Comparison of ENCODE assay signal across 22 cellular contexts in the genomic region with DNA sequence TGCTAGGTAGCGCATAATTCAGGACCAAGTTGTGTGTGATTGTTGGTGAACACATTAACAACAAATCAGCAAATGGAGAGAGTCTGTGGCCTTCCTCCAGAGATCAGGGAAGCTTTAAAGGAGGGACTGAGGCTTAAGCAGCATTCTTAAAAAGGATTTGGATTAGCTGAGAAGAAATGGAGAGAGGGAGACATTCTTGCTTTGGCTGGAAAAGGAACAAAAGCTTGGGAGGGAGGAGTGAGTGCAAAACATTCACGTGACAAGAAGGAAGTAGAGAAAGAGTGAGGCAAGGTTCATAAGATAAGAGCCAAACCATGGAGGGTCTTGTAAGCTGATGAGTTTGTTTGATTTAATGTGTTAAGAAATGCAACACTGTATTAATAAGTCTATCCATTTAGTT.
"Had no signal": no experiment of that assay in that cellular context is flagged by ENCODE, and none has a peak within 500 bp of the region (broad histone marks: within the 10 kb centered on the region; RNA-seq: fewer than 3 reads in every experiment).

No MANE protein-coding gene starts in this region.

- DNase-seq: effector memory CD4-positive, alpha-beta T cell; foreskin fibroblast; glutamatergic neuron; kidney glomerular epithelial cell; mammary epithelial cell; naive thymus-derived CD8-positive, alpha-beta T cell; nucleus accumbens; pancreas; stimulated activated CD4-positive, alpha-beta T cell treated with anti-CD3 and anti-CD28 coated beads, Interleukin-2, amount 100 ng/mL, for 24 hours; stimulated activated CD4-positive, alpha-beta T cell treated with anti-CD3 and anti-CD28 coated beads, Interleukin-4, amount 100 ng/mL, for 4 hours; stimulated activated naive B cell treated with anti-CD40 and anti-IgM and Interleukin-4, amounts not matched to agents 10 μg/mL and 1 μg/mL and 100 μg/mL, for 72 hours; stimulated activated naive CD8-positive, alpha-beta T cell treated with anti-CD3 and anti-CD28 coated beads, Interleukin-15, amount 100 ng/mL, for 72 hours; testis; upper lobe of right lung had no signal

- H3K4me1 Mint-ChIP-seq: naive thymus-derived CD8-positive, alpha-beta T cell; stimulated activated naive B cell treated with anti-CD40 and anti-IgM and Interleukin-4, amounts not matched to agents 10 μg/mL and 1 μg/mL and 100 μg/mL, for 72 hours; stimulated activated naive CD8-positive, alpha-beta T cell treated with anti-CD3 and anti-CD28 coated beads, Interleukin-15, amount 100 ng/mL, for 72 hours had no signal

- H3K27me3 Mint-ChIP-seq: progenitor cell of endocrine pancreas had no signal

- H3K9me3 ChIP-seq: esophagus muscularis mucosa, gastroesophageal sphincter, pancreas, testis, tibial nerve, upper lobe of right lung, vagina had no signal

- H3K9me3 Mint-ChIP-seq: stimulated activated naive B cell treated with anti-CD40 and anti-IgM and Interleukin-4, amounts not matched to agents 10 μg/mL and 1 μg/mL and 100 μg/mL, for 72 hours; stimulated activated naive CD8-positive, alpha-beta T cell treated with anti-CD3 and anti-CD28 coated beads, Interleukin-15, amount 100 ng/mL, for 72 hours had no signal

- H3K36me3 ChIP-seq: esophagus muscularis mucosa, gastroesophageal sphincter, pancreas, tibial nerve, upper lobe of right lung, vagina had no signal

- ATAC-seq: gastroesophageal sphincter; left lobe of liver; naive thymus-derived CD8-positive, alpha-beta T cell; pancreas; sciatic nerve; stimulated activated naive B cell treated with anti-CD40 and anti-IgM and Interleukin-4, amounts not matched to agents 10 μg/mL and 1 μg/mL and 100 μg/mL, for 72 hours; stimulated activated naive CD8-positive, alpha-beta T cell treated with anti-CD3 and anti-CD28 coated beads, Interleukin-15, amount 100 ng/mL, for 72 hours; upper lobe of right lung had no signal

- H3K27ac ChIP-seq: epithelial cell of prostate, esophagus muscularis mucosa, gastroesophageal sphincter, pancreas, testis, tibial nerve, upper lobe of right lung, vagina had no signal

- H3K4me1 ChIP-seq: esophagus muscularis mucosa, gastroesophageal sphincter, pancreas, testis, tibial nerve, upper lobe of right lung, vagina had no signal

- H3K27me3 ChIP-seq: esophagus muscularis mucosa, gastroesophageal sphincter, testis, tibial nerve, upper lobe of right lung, vagina had no signal

- H3K27ac Mint-ChIP-seq: naive thymus-derived CD8-positive, alpha-beta T cell; progenitor cell of endocrine pancreas; stimulated activated naive B cell treated with anti-CD40 and anti-IgM and Interleukin-4, amounts not matched to agents 10 μg/mL and 1 μg/mL and 100 μg/mL, for 72 hours; stimulated activated naive CD8-positive, alpha-beta T cell treated with anti-CD3 and anti-CD28 coated beads, Interleukin-15, amount 100 ng/mL, for 72 hours had no signal

- H3K36me3 Mint-ChIP-seq: naive thymus-derived CD8-positive, alpha-beta T cell; stimulated activated naive B cell treated with anti-CD40 and anti-IgM and Interleukin-4, amounts not matched to agents 10 μg/mL and 1 μg/mL and 100 μg/mL, for 72 hours had no signal

- FAIRE-seq: pancreas had no signal

- H3K4me3 ChIP-seq: esophagus muscularis mucosa, gastroesophageal sphincter, pancreas, testis, tibial nerve, upper lobe of right lung, vagina had no signal

- H3K4me3 Mint-ChIP-seq: naive thymus-derived CD8-positive, alpha-beta T cell; stimulated activated naive B cell treated with anti-CD40 and anti-IgM and Interleukin-4, amounts not matched to agents 10 μg/mL and 1 μg/mL and 100 μg/mL, for 72 hours; stimulated activated naive CD8-positive, alpha-beta T cell treated with anti-CD3 and anti-CD28 coated beads, Interleukin-15, amount 100 ng/mL, for 72 hours had no signal
